13 cellular contexts compared by ENCODE assay signal in the genomic region with DNA sequence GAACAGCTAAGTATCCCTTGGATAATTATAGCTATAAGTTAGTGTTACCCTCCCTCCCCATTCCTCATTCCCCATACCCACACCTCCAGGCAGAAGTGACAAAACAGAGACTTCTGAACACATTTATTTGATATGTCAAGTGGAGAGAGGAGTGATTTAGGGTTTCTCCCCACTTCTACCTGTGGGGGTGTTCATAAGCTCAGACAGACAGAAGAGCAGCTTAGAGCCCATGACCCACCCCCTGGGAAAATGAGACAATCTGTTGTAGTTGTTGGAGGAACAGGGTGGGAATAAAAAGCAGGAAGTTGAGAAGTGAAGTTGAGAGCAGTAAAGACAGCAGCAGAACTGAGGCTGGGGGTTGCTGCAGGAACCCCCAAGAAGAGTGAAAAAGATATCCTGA. TPM values are rescaled to one million over a fixed set of nuclear protein-coding genes. Genes with fewer than 3 reads are reported as not detected.
DNase-seq lines count a peak whose midpoint lies in the region; ATAC-seq and TF ChIP-seq lines count a peak whose summit lies in the region.
"Had no signal": no experiment of that assay in that cellular context is flagged by ENCODE, and none has a peak within 500 bp of the region (broad histone marks: within the 10 kb centered on the region; RNA-seq: fewer than 3 reads in every experiment).

No MANE protein-coding gene starts in this region.

- H3K27me3 ChIP-seq in Peyer's patch (no peaks in the 10 kb centered on the region), adrenal gland (no peaks in the 10 kb centered on the region)

- H3K9me3 ChIP-seq in Peyer's patch (peaks cover 0 to 4% (median 0%) of the 10 kb centered on the region in 4 donors), adrenal gland (replicated peaks in 1 of 3) (no peaks in the 10 kb centered on the region)

- TF ChIP-seq CTCF in Peyer's patch (IDR thresholded peaks at IDR 0.05) (no peak), endothelial cell (IDR thresholded peaks at IDR 0.05; ENCODE audit: unreplicated experiment) (no peak), adrenal gland (IDR thresholded peaks at IDR 0.05) (no peak)

- peaks cover 76% of the 10 kb centered on the region for H3K4me1 Mint-ChIP-seq in activated CD8-positive, alpha-beta memory T cell treated with anti-CD3 and anti-CD28 coated beads, Interleukin-2, amount 10 ng/mL, durations not matched to agents 7 days and 5 days
- H3K4me1 Mint-ChIP-seq in endothelial cell (ENCODE audit: unreplicated experiment): peaks cover 71% of the 10 kb centered on the region
- peaks cover 83% of the 10 kb centered on the region for H3K4me1 Mint-ChIP-seq in stimulated activated memory B cell treated with anti-CD40 and anti-IgM and Interleukin-4, amounts not matched to agents 10 μg/mL and 1 μg/mL and 100 μg/mL, for 72 hours

- H3K36me3 Mint-ChIP-seq in activated CD8-positive, alpha-beta memory T cell treated with anti-CD3 and anti-CD28 coated beads, Interleukin-2, amount 10 ng/mL, durations not matched to agents 7 days and 5 days: peaks cover 4% of the 10 kb centered on the region
- peaks cover 4% of the 10 kb centered on the region for H3K36me3 Mint-ChIP-seq in endothelial cell (ENCODE audit: low read depth, unreplicated experiment)
- no peaks in the 10 kb centered on the region for H3K36me3 Mint-ChIP-seq in stimulated activated memory B cell treated with anti-CD40 and anti-IgM and Interleukin-4, amounts not matched to agents 10 μg/mL and 1 μg/mL and 100 μg/mL, for 72 hours

- CTCF ChIA-PET in activated CD8-positive, alpha-beta memory T cell treated with anti-CD3 and anti-CD28 coated beads, Interleukin-2, amount 10 ng/mL, durations not matched to agents 7 days and 5 days (lab: Charles Lee): interaction anchor here (1.2 to 4.1 kb wide), 4 partner anchors 18 to 114 kb away, joined by 3 to 30 read pairs (median 9); a partner anchor contains a TSS

- ATAC-seq in activated CD8-positive, alpha-beta memory T cell treated with anti-CD3 and anti-CD28 coated beads, Interleukin-2, amount 10 ng/mL, durations not matched to agents 7 days and 5 days: no peak
- no peak for ATAC-seq in stimulated activated memory B cell treated with anti-CD40 and anti-IgM and Interleukin-4, amounts not matched to agents 10 μg/mL and 1 μg/mL and 100 μg/mL, for 72 hours
- ATAC-seq in HG03469 (IDR thresholded peaks at IDR 0.05; ENCODE audit: unreplicated experiment): no peak

- peaks cover 8 to 70% (median 16%) of the 10 kb centered on the region in 4 donors for H3K4me1 ChIP-seq in Peyer's patch
- H3K4me1 ChIP-seq in adrenal gland (replicated peaks in 1 of 2): peaks cover 52 to 66% of the 10 kb centered on the region in 2 donors

- peak overlapping the region; percentile 2 to 98 (median 54) for H3K27ac ChIP-seq in Peyer's patch
- peak overlapping the region in 2 of 5 donors; percentile 92 to 99 for H3K27ac ChIP-seq in adrenal gland

- no peak overlapping the region for H3K27ac Mint-ChIP-seq in activated CD8-positive, alpha-beta memory T cell treated with anti-CD3 and anti-CD28 coated beads, Interleukin-2, amount 10 ng/mL, durations not matched to agents 7 days and 5 days
- H3K27ac Mint-ChIP-seq in endothelial cell (ENCODE audit: unreplicated experiment): peak overlapping the region; percentile 39
- H3K27ac Mint-ChIP-seq in stimulated activated memory B cell treated with anti-CD40 and anti-IgM and Interleukin-4, amounts not matched to agents 10 μg/mL and 1 μg/mL and 100 μg/mL, for 72 hours: peak overlapping the region; percentile 3

- H3K27me3 Mint-ChIP-seq in activated CD8-positive, alpha-beta memory T cell treated with anti-CD3 and anti-CD28 coated beads, Interleukin-2, amount 10 ng/mL, durations not matched to agents 7 days and 5 days: no peaks in the 10 kb centered on the region
- H3K27me3 Mint-ChIP-seq in endothelial cell (ENCODE audit: unreplicated experiment): peaks cover 31% of the 10 kb centered on the region
- H3K27me3 Mint-ChIP-seq in stimulated activated memory B cell treated with anti-CD40 and anti-IgM and Interleukin-4, amounts not matched to agents 10 μg/mL and 1 μg/mL and 100 μg/mL, for 72 hours: no peaks in the 10 kb centered on the region

- peak overlapping the region; percentile 5 for H3K4me3 Mint-ChIP-seq in activated CD8-positive, alpha-beta memory T cell treated with anti-CD3 and anti-CD28 coated beads, Interleukin-2, amount 10 ng/mL, durations not matched to agents 7 days and 5 days
- H3K4me3 Mint-ChIP-seq in endothelial cell (ENCODE audit: unreplicated experiment): peak overlapping the region; percentile 70
- H3K4me3 Mint-ChIP-seq in stimulated activated memory B cell treated with anti-CD40 and anti-IgM and Interleukin-4, amounts not matched to agents 10 μg/mL and 1 μg/mL and 100 μg/mL, for 72 hours: no peak overlapping the region

- no peak for DNase-seq in activated CD8-positive, alpha-beta memory T cell treated with anti-CD3 and anti-CD28 coated beads, Interleukin-2, amount 10 ng/mL, durations not matched to agents 7 days and 5 days
- no peak for DNase-seq in activated CD8-positive, alpha-beta memory T cell treated with anti-CD3 and anti-CD28 coated beads, Interleukin-2, amount 50 U/mL, for 4 hours
- DNase-seq in Peyer's patch (no peak), endothelial cell (ENCODE audit: low spot score) (no peak), SK-N-DZ (ENCODE audit: low spot score) (no peak), adrenal gland (no peak)
- DNase-seq: ACHN; activated CD4-positive, alpha-beta T cell treated with anti-CD3 and anti-CD28 coated beads, Interleukin-2, amount 50 U/mL, for 48 hours; DMS79; NCI-H446; stimulated activated CD4-positive, alpha-beta T cell treated with anti-CD3 and anti-CD28 coated beads, Interleukin-15, amount 100 ng/mL, for 24 hours had no signal

- H3K4me3 ChIP-seq in Peyer's patch: no peak overlapping the region
- H3K4me3 ChIP-seq in adrenal gland: no peak overlapping the region

- no peaks in the 10 kb centered on the region for H3K9me3 Mint-ChIP-seq in activated CD8-positive, alpha-beta memory T cell treated with anti-CD3 and anti-CD28 coated beads, Interleukin-2, amount 10 ng/mL, durations not matched to agents 7 days and 5 days (ENCODE audit: low read depth)
- H3K9me3 Mint-ChIP-seq in endothelial cell (ENCODE audit: unreplicated experiment): no peaks in the 10 kb centered on the region
- no peaks in the 10 kb centered on the region for H3K9me3 Mint-ChIP-seq in stimulated activated memory B cell treated with anti-CD40 and anti-IgM and Interleukin-4, amounts not matched to agents 10 μg/mL and 1 μg/mL and 100 μg/mL, for 72 hours

- TF ChIP-seq POLR2A in Peyer's patch (IDR thresholded peaks at IDR 0.05) (no peak), adrenal gland (IDR thresholded peaks at IDR 0.05) (no peak)

- intact Hi-C loops in adrenal gland (cut with DNase I): no loop called here

- H3K36me3 ChIP-seq in Peyer's patch: no peaks in the 10 kb centered on the region
- no peaks in the 10 kb centered on the region for H3K36me3 ChIP-seq in adrenal gland (replicated peaks in 1 of 2)

RNA-seq across cellular contexts. Expression of a gene that starts 1.5 kb away (rescaled TPM):
- 10 to 100 TPM; 35.0 to 36.2 TPM for total RNA-seq in activated CD8-positive, alpha-beta memory T cell treated with anti-CD3 and anti-CD28 coated beads, Interleukin-2, amount 10 ng/mL, durations not matched to agents 7 days and 5 days
- total RNA-seq in Peyer's patch (10 to 100 TPM in 1 of 4 donors, 1 to 10 TPM in 3; 3.7 to 10.7 (median 4.5) TPM), endothelial cell (ENCODE audit: unreplicated experiment) (83.3 TPM), adrenal gland (10 to 100 TPM; 31.5 to 61.2 (median 45.3) TPM)
- 22.4 and 25.6 TPM in 2 replicates for polyA plus RNA-seq in SK-N-DZ (2014; cell fraction: cytosol; rRNA removed)
- 3.5 and 6.5 TPM in 2 replicates for polyA plus RNA-seq in SK-N-DZ (2014; cell fraction: nucleus; rRNA removed)
- polyA plus RNA-seq in adrenal gland: 10 to 100 TPM in 2 of 3 donors, 1 to 10 TPM in 1; 9.6 to 27.5 (median 10.4) TPM

RNA-seq across cellular contexts. Expression of a gene that starts 5.0 kb away (rescaled TPM):
- total RNA-seq in activated CD8-positive, alpha-beta memory T cell treated with anti-CD3 and anti-CD28 coated beads, Interleukin-2, amount 10 ng/mL, durations not matched to agents 7 days and 5 days: 1 to 10 TPM; 3.8 to 4.6 TPM
- 1 to 10 TPM in 1 of 4 donors, under 1 TPM in 1, not detected in 2; 0.54 to 3.7 TPM for total RNA-seq in Peyer's patch
- total RNA-seq in endothelial cell (ENCODE audit: unreplicated experiment): 0.56 TPM
- polyA plus RNA-seq in SK-N-DZ (2014; cell fraction: cytosol; rRNA removed): 0.55 and 0.71 TPM in 2 replicates
- polyA plus RNA-seq in SK-N-DZ (2014; cell fraction: nucleus; rRNA removed): 0.46 and 0.58 TPM in 2 replicates
- 1 to 10 TPM in 4 of 8 donors, under 1 TPM in 4; 0.24 to 2.5 (median 1.0) TPM for total RNA-seq in adrenal gland
- polyA plus RNA-seq in adrenal gland: 1 to 10 TPM in 2 of 3 donors, under 1 TPM in 1; 0.59 to 1.0 (median 1.0) TPM

RNA-seq across cellular contexts. Expression of a gene that starts 5.2 kb away (rescaled TPM):
- 10 to 100 TPM; 23.5 to 29.1 TPM for total RNA-seq in activated CD8-positive, alpha-beta memory T cell treated with anti-CD3 and anti-CD28 coated beads, Interleukin-2, amount 10 ng/mL, durations not matched to agents 7 days and 5 days
- total RNA-seq in Peyer's patch (10 to 100 TPM in 3 of 4 donors, 1 to 10 TPM in 1; 8.7 to 25.6 (median 12.5) TPM), endothelial cell (ENCODE audit: unreplicated experiment) (12.4 TPM), adrenal gland (10 to 100 TPM; 18.4 to 35.2 (median 29.4) TPM)
- 9.5 and 10.6 TPM in 2 replicates for polyA plus RNA-seq in SK-N-DZ (2014; cell fraction: cytosol; rRNA removed)
- polyA plus RNA-seq in SK-N-DZ (2014; cell fraction: nucleus; rRNA removed): 7.5 and 11.4 TPM in 2 replicates
- polyA plus RNA-seq in adrenal gland: 10 to 100 TPM; 36.0 to 48.7 (median 44.9) TPM

RNA-seq across cellular contexts. Expression of a gene that starts 32.0 kb away (rescaled TPM):
- total RNA-seq in activated CD8-positive, alpha-beta memory T cell treated with anti-CD3 and anti-CD28 coated beads, Interleukin-2, amount 10 ng/mL, durations not matched to agents 7 days and 5 days: 100 to 1,000 TPM; 189 to 249 TPM
- 100 to 1,000 TPM in 1 of 4 donors, 10 to 100 TPM in 3; 47.6 to 105 (median 57.0) TPM for total RNA-seq in Peyer's patch
- 213 TPM for total RNA-seq in endothelial cell (ENCODE audit: unreplicated experiment)
- polyA plus RNA-seq in SK-N-DZ (2014; cell fraction: cytosol; rRNA removed): 326 and 347 TPM in 2 replicates
- 219 and 253 TPM in 2 replicates for polyA plus RNA-seq in SK-N-DZ (2014; cell fraction: nucleus; rRNA removed)
- total RNA-seq in adrenal gland: 100 to 1,000 TPM in 5 of 8 donors, 10 to 100 TPM in 3; 68.9 to 171 (median 111) TPM
- polyA plus RNA-seq in adrenal gland: 100 to 1,000 TPM in 2 of 3 donors, 10 to 100 TPM in 1; 61.5 to 223 (median 102) TPM

RNA-seq across cellular contexts. Expression of a gene that starts 37.0 kb away (rescaled TPM):
- total RNA-seq in activated CD8-positive, alpha-beta memory T cell treated with anti-CD3 and anti-CD28 coated beads, Interleukin-2, amount 10 ng/mL, durations not matched to agents 7 days and 5 days: 100 to 1,000 TPM; 127 to 207 TPM
- total RNA-seq in Peyer's patch (1,000 to 10,000 TPM in 2 of 4 donors, 100 to 1,000 TPM in 2; 313 to 1,366 (median 694) TPM), endothelial cell (ENCODE audit: unreplicated experiment) (107 TPM), adrenal gland (1,000 to 10,000 TPM in 4 of 8 donors, 100 to 1,000 TPM in 4; 202 to 2,069 (median 1,016) TPM)
- 124 and 144 TPM in 2 replicates for polyA plus RNA-seq in SK-N-DZ (2014; cell fraction: cytosol; rRNA removed)
- polyA plus RNA-seq in SK-N-DZ (2014; cell fraction: nucleus; rRNA removed): 185 and 202 TPM in 2 replicates
- polyA plus RNA-seq in adrenal gland: 100 to 1,000 TPM; 231 to 486 (median 342) TPM
